Comparison of ENCODE assay signal across 1 cellular context in the genomic region with DNA sequence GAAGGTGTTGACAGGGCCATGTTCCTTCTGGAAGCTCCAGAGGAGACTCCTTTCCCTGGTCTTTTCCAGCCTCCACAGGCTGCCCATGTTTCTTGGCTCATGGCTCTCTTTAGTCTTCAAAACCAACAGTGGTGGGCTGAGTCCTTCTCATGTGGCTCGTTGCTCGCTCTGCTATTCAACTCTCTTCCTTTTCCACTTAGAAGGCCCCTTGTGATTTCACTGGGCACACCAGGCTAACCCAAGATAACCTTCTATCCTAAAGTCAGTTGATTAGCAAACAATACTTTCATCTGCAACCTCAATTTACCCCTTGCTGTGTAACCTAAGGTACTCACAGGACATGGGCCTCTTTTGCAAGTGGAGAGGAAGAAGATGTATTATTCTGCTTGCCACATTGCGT.
TF ChIP-seq lines count a peak whose summit lies in the region.

No MANE protein-coding gene starts in this region.

TF ChIP-seq in WTC11, 78 proteins besides CTCF, POLR2A, EP300 and RAD21 (continued from another document):
- TF ChIP-seq ZSCAN18 (CRISPR knock-in tag; IDR thresholded peaks at IDR 0.05): no peak
